Comparison of ENCODE assay signal across 22 cellular contexts in the genomic region with DNA sequence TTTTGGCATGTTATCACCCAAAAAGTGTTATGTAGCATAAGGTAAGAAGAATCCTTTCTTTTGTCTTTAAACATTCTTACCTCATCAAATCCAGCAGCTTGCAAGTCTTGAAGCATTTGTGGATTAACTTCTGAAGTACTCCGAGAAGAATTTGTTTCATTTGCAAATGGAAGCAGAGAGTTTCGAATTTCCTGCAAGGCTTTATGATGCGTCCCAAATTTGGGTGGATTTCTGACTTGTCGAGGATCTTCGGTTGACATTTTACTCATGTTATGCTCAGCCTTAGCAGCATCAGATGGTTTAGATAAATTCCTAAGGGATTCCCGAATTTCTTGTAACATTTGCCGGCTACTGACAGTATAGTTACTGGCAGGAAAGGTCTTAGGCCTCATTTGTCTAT. TPM values are rescaled to one million over a fixed set of nuclear protein-coding genes. Genes with fewer than 3 reads are reported as not detected.
A peak's percentile ranks its signal among the peaks of the same experiment; 100 is the strongest.
DNase-seq lines count a peak whose midpoint lies in the region; TF ChIP-seq lines count a peak whose summit lies in the region.
"Had no signal": no experiment of that assay in that cellular context is flagged by ENCODE, and none has a peak within 500 bp of the region (broad histone marks: within the 10 kb centered on the region; RNA-seq: fewer than 3 reads in every experiment).

No MANE protein-coding gene starts in this region.

- DNase-seq in GM03348 (ENCODE audit: low spot score) (peak; percentile 33), SK-N-MC (ENCODE audit: low read depth, low spot score) (no peak), foreskin fibroblast (peak; percentile 35 to 77), osteocyte (ENCODE audit: extremely low spot score, unreplicated experiment) (no peak), T-helper 2 cell (no peak), DMS79 treated with DMSO at 0.1 percent for 48 hours (lab: John Stamatoyannopoulos, UW) (no peak), NCI-H2081 (lab: John Stamatoyannopoulos, UW) (no peak)
- DNase-seq: activated CD4-positive, alpha-beta T cell treated with anti-CD3 and anti-CD28 coated beads for 48 hours; amygdala; Caco-2; cerebellar nuclear complex; effector memory CD8-positive, alpha-beta T cell; foreskin keratinocyte; naive B cell; NCI-H2227 treated with DMSO at 0.1 percent for 48 hours; stimulated activated CD4-positive, alpha-beta T cell treated with anti-CD3 and anti-CD28 coated beads, Interleukin-4, amount 100 ng/mL, for 1 hour had no signal

- no peaks in the 10 kb centered on the region for H3K9me3 Mint-ChIP-seq in osteocyte (ENCODE audit: unreplicated experiment)
- H3K9me3 Mint-ChIP-seq: activated T-helper 2 cell treated with anti-CD3 and anti-CD28 coated beads, Interferon-gamma antibody, Interleukin-2, Interleukin-4, amounts not matched to agents 10 μg/mL and 5 μg/mL and 100 μg/mL, durations not matched to agents 14 hours and 24 hours and 36 hours; effector memory CD8-positive, alpha-beta T cell; naive B cell had no signal

- H3K4me1 Mint-ChIP-seq in osteocyte (ENCODE audit: unreplicated experiment), result peaks cover 21% of the 10 kb centered on the region

- no peaks in the 10 kb centered on the region for H3K9me3 ChIP-seq in SK-N-MC (ENCODE audit: low read depth, low read length)
- H3K9me3 ChIP-seq: Caco-2 had no signal

- H3K4me3 Mint-ChIP-seq in osteocyte (ENCODE audit: unreplicated experiment), result no peak overlapping the region
- H3K4me3 Mint-ChIP-seq: B cell; effector memory CD8-positive, alpha-beta T cell; naive B cell had no signal

- peak overlapping the region; percentile 27 for H3K27ac Mint-ChIP-seq in osteocyte (ENCODE audit: unreplicated experiment)
- H3K27ac Mint-ChIP-seq: activated T-helper 2 cell treated with anti-CD3 and anti-CD28 coated beads, Interferon-gamma antibody, Interleukin-2, Interleukin-4, amounts not matched to agents 10 μg/mL and 5 μg/mL and 100 μg/mL, durations not matched to agents 14 hours and 24 hours and 36 hours; B cell had no signal

- H3K27ac ChIP-seq in SK-N-MC, result 0 out of 2 replicates have a peak overlapping the region, but pooled peaks have one; percentile 27
- H3K27ac ChIP-seq: foreskin keratinocyte, parathyroid adenoma, RWPE1 had no signal

- peaks cover 38% of the 10 kb centered on the region for H3K36me3 ChIP-seq in SK-N-MC (ENCODE audit: insufficient read depth, low read length)

- TF ChIP-seq CTCF in foreskin fibroblast (IDR thresholded peaks at IDR 0.05; ENCODE audit: low read depth, low read length), result no peak
- no peak for TF ChIP-seq CTCF in osteocyte (IDR thresholded peaks at IDR 0.05)

- peaks cover 4% of the 10 kb centered on the region for H3K36me3 Mint-ChIP-seq in osteocyte (ENCODE audit: unreplicated experiment)

- H3K9ac ChIP-seq in SK-N-MC (ENCODE audit: insufficient read length), result no peak overlapping the region
- H3K9ac ChIP-seq: parathyroid adenoma had no signal

- H3K4me3 ChIP-seq in SK-N-MC (no peak overlapping the region), foreskin fibroblast (ENCODE audit: low read depth in 1 of 2, low read length in 2 of 2) (peak overlapping the region in 1 of 2 donors; percentile 17)
- H3K4me3 ChIP-seq: GM12878, skin epidermis had no signal

- no peaks in the 10 kb centered on the region for H3K27me3 Mint-ChIP-seq in osteocyte (ENCODE audit: unreplicated experiment)
- H3K27me3 Mint-ChIP-seq: B cell; effector memory CD8-positive, alpha-beta T cell; naive B cell had no signal

RNA-seq across cellular contexts. Expression of gene LATS1, which starts 16.2 kb away (rescaled TPM):
- total RNA-seq in osteocyte, result 33.8 and 33.9 TPM in 2 replicates

RNA-seq across cellular contexts. Expression of gene NUP43, which starts 44.6 kb away (rescaled TPM):
- 36.8 and 40.0 TPM in 2 replicates for total RNA-seq in osteocyte

RNA-seq across cellular contexts. Expression of gene PCMT1, which starts 47.8 kb away (rescaled TPM):
- total RNA-seq in osteocyte, result 75.8 and 76.2 TPM in 2 replicates

RNA-seq across cellular contexts. Expression of gene KATNA1, which starts 53.2 kb away (rescaled TPM):
- 19.2 and 20.0 TPM in 2 replicates for total RNA-seq in osteocyte

Comparison
In these comparisons a context has a peak if more than half of its experiments do, and no peak if none do; other contexts are left out.
1. DNase-seq: peak in GM03348 (single experiment) and foreskin fibroblast (2 of 2); none in SK-N-MC (single experiment), osteocyte (single experiment), T-helper 2 cell (0 of 5), DMS79 treated with DMSO at 0.1 percent for 48 hours (single experiment) and NCI-H2081 (0 of 2).